ENCODE assay signal across 14 cellular contexts in the genomic region with DNA sequence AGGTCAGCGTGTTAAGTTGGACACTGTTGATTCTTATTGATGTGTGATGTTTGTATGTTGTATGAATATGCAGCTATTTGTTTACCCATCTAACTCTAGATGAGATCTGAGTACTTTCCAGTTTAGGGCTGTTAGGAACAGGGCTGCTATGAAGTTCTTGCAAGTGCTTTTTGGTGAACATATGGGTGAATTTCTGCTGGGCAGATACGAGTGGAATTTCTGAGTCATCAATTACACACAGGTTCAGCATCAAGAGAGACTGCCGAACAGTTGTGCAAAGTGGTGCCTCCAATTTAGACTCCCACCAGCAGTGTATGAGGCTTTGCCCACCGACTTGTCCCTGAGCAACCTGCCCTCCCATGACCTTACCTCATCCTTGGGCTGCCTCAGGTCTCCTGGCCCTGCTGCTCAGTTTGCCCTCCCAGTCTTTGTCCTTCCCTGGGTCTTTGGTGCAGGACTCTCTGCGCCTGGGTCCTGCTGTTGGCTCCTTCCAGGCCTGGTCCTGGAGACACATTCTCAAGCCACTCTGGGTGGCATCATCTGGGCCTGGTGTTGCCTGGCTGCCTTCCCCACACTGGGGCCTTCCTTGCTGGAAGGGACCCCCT.
DNase-seq lines count a peak whose midpoint lies in the region; ATAC-seq and TF ChIP-seq lines count a peak whose summit lies in the region.
"Had no signal": no experiment of that assay in that cellular context is flagged by ENCODE, and none has a peak within 500 bp of the region (broad histone marks: within the 10 kb centered on the region; RNA-seq: fewer than 3 reads in every experiment).

No MANE protein-coding gene starts in this region.

- no peak overlapping the region for H3K4me3 ChIP-seq in kidney epithelial cell (ENCODE audit: low read depth, low read length)
- H3K4me3 ChIP-seq: cardiac muscle cell had no signal

- DNase-seq in AG08396 (ENCODE audit: low spot score) (peak; percentile 77), HS-5 (ENCODE audit: low read depth) (peak; percentile 38), astrocyte of the hippocampus (ENCODE audit: low read depth, low spot score) (peak; percentile 86), kidney epithelial cell (ENCODE audit: low read depth) (peak; percentile 75), NCI-H1048 (lab: John Stamatoyannopoulos, UW) (no peak), cerebellum (ENCODE audit: low spot score) (no peak), OCI-M1 (lab: John Stamatoyannopoulos, UW) (no peak)
- DNase-seq: activated CD4-positive, alpha-beta T cell treated with anti-CD3 and anti-CD28 coated beads for 1 hour; NCI-H2081 treated with DMSO at 0.1 percent for 48 hours; NK-92 treated with Interleukin-12 subunit alpha and Interleukin-12 subunit beta, amount 100 ng/mL, for 24 hours; stimulated activated CD4-positive, alpha-beta T cell treated with anti-CD3 and anti-CD28 coated beads, Interleukin-4, amount 100 ng/mL, for 24 hours; stimulated activated naive CD4-positive, alpha-beta T cell had no signal

- no peaks in the 10 kb centered on the region for H3K36me3 ChIP-seq in kidney epithelial cell (ENCODE audit: control insufficient read depth, insufficient read depth, low read length)
- H3K36me3 ChIP-seq: cardiac muscle cell had no signal

- H3K27me3 ChIP-seq in kidney epithelial cell (ENCODE audit: control insufficient read depth, insufficient read depth, low read length) = no peaks in the 10 kb centered on the region
- H3K27me3 ChIP-seq: cardiac muscle cell had no signal

- no peak for TF ChIP-seq CTCF in kidney epithelial cell (IDR thresholded peaks at IDR 0.05; ENCODE audit: insufficient read depth, low read length, poor library complexity, severe bottlenecking)

- ATAC-seq in GM21619 (IDR thresholded peaks at IDR 0.05; ENCODE audit: unreplicated experiment) = no peak

Comparison
In these comparisons a context has a peak if more than half of its experiments do, and no peak if none do; other contexts are left out.
1. DNase-seq: peak in AG08396 (single experiment), HS-5 (single experiment), astrocyte of the hippocampus (single experiment) and kidney epithelial cell (single experiment); none in NCI-H1048 (single experiment), cerebellum (single experiment) and OCI-M1 (single experiment).